9 cellular contexts compared by ENCODE assay signal in genomic region chr7:5836173-5836572, GRCh38. TPM values are rescaled to one million over a fixed set of nuclear protein-coding genes. Genes with fewer than 3 reads are reported as not detected.
DNase-seq lines count a peak whose midpoint lies in the region; ATAC-seq and TF ChIP-seq lines count a peak whose summit lies in the region.
"Not testable (repeated sequence)": the region's sequence is repeated elsewhere in the genome, so short reads cannot be mapped to it uniquely, and the experiment has no call there.
"Had no signal": no experiment of that assay in that cellular context is flagged by ENCODE, and none has a peak within 500 bp of the region (broad histone marks: within the 10 kb centered on the region; RNA-seq: fewer than 3 reads in every experiment).

No MANE protein-coding gene starts in this region.

- peak in 4 of 7 experiments; percentile 47 to 71 (median 58) for DNase-seq in CD8-positive, alpha-beta T cell
- DNase-seq in T-helper 9 cell: peak; percentile 23
- peak; percentile 32 for DNase-seq in activated CD8-positive, alpha-beta T cell treated with anti-CD3 and anti-CD28 coated beads, Interleukin-2, amount 10 ng/mL, durations not matched to agents 7 days and 5 days
- DNase-seq in activated effector memory CD4-positive, alpha-beta T cell treated with anti-CD3 and anti-CD28 coated beads, Interleukin-2, amount 50 U/mL, for 16 hours: peak; percentile 68
- not testable (repeated sequence) for DNase-seq in activated naive CD8-positive, alpha-beta T cell treated with anti-CD3 and anti-CD28 coated beads for 36 hours; effector memory CD8-positive, alpha-beta T cell
- peak; percentile 30 to 65 (median 53) for DNase-seq in stimulated activated naive CD4-positive, alpha-beta T cell (lab: John Stamatoyannopoulos, UW)

- H3K9me3 ChIP-seq in CD8-positive, alpha-beta T cell (ENCODE audit: low read length): not testable (repeated sequence)

- POLR2A ChIA-PET in CD8-positive, alpha-beta T cell (lab: Charles Lee): interaction anchor here (0.6 to 3.9 kb wide), 3 partner anchors 13 to 184 kb away, joined by 5 to 31 read pairs (median 9); no protein-coding TSS in a partner anchor
- POLR2A ChIA-PET in activated CD8-positive, alpha-beta T cell treated with anti-CD3 and anti-CD28 coated beads, Interleukin-2, amount 10 ng/mL, durations not matched to agents 7 days and 5 days (lab: Charles Lee): not testable (repeated sequence)

- H3K27ac Mint-ChIP-seq in CD8-positive, alpha-beta T cell: peak overlapping the region; percentile 97
- not testable (repeated sequence) for H3K27ac Mint-ChIP-seq in activated CD8-positive, alpha-beta T cell treated with anti-CD3 and anti-CD28 coated beads, Interleukin-2, amount 10 ng/mL, durations not matched to agents 7 days and 5 days
- peak overlapping the region; percentile 50 for H3K27ac Mint-ChIP-seq in activated naive CD8-positive, alpha-beta T cell treated with anti-CD3 and anti-CD28 coated beads for 36 hours
- H3K27ac Mint-ChIP-seq in effector memory CD8-positive, alpha-beta T cell: peak overlapping the region; percentile 17 to 58

- not testable (repeated sequence) for H3K9me3 Mint-ChIP-seq in CD8-positive, alpha-beta T cell; activated CD8-positive, alpha-beta T cell treated with anti-CD3 and anti-CD28 coated beads, Interleukin-2, amount 10 ng/mL, durations not matched to agents 7 days and 5 days (ENCODE audit: insufficient read depth); activated naive CD8-positive, alpha-beta T cell treated with anti-CD3 and anti-CD28 coated beads for 36 hours; effector memory CD8-positive, alpha-beta T cell

- H3K36me3 Mint-ChIP-seq in CD8-positive, alpha-beta T cell: peaks cover 29% of the 10 kb centered on the region
- not testable (repeated sequence) for H3K36me3 Mint-ChIP-seq in activated CD8-positive, alpha-beta T cell treated with anti-CD3 and anti-CD28 coated beads, Interleukin-2, amount 10 ng/mL, durations not matched to agents 7 days and 5 days (ENCODE audit: low read depth); activated naive CD8-positive, alpha-beta T cell treated with anti-CD3 and anti-CD28 coated beads for 36 hours; effector memory CD8-positive, alpha-beta T cell (ENCODE audit: insufficient read depth)

- peaks cover 40% of the 10 kb centered on the region for H3K4me1 ChIP-seq in CD8-positive, alpha-beta T cell (ENCODE audit: insufficient read depth, low read length)

- not testable (repeated sequence) for H3K36me3 ChIP-seq in CD8-positive, alpha-beta T cell (ENCODE audit: insufficient read depth, low read length)

- H3K4me3 Mint-ChIP-seq in CD8-positive, alpha-beta T cell: peak overlapping the region; percentile 45
- H3K4me3 Mint-ChIP-seq in activated CD8-positive, alpha-beta T cell treated with anti-CD3 and anti-CD28 coated beads, Interleukin-2, amount 10 ng/mL, durations not matched to agents 7 days and 5 days; effector memory CD8-positive, alpha-beta T cell: not testable (repeated sequence)
- peak overlapping the region; percentile 52 for H3K4me3 Mint-ChIP-seq in activated naive CD8-positive, alpha-beta T cell treated with anti-CD3 and anti-CD28 coated beads for 36 hours

- peak; percentile 59 for ATAC-seq in CD8-positive, alpha-beta T cell
- peak; percentile 42 for ATAC-seq in activated CD8-positive, alpha-beta T cell treated with anti-CD3 and anti-CD28 coated beads, Interleukin-2, amount 10 ng/mL, durations not matched to agents 7 days and 5 days
- peak; percentile 39 for ATAC-seq in effector memory CD8-positive, alpha-beta T cell (replicated peaks)

- H3K27ac ChIP-seq in CD8-positive, alpha-beta T cell (ENCODE audit: low read depth, low read length): peak overlapping the region; percentile 30

- not testable (repeated sequence) for TF ChIP-seq CTCF in CD8-positive, alpha-beta T cell (IDR thresholded peaks at IDR 0.05)

- H3K27me3 ChIP-seq in CD8-positive, alpha-beta T cell (ENCODE audit: insufficient read depth, low read length): not testable (repeated sequence)

- CTCF ChIA-PET in CD8-positive, alpha-beta T cell (lab: Charles Lee): interaction anchor here (1.0 to 1.9 kb wide), 2 partner anchors 8 to 14 kb away, joined by 3 to 5 read pairs; no protein-coding TSS in a partner anchor
- CTCF ChIA-PET in activated CD8-positive, alpha-beta T cell treated with anti-CD3 and anti-CD28 coated beads, Interleukin-2, amount 10 ng/mL, durations not matched to agents 7 days and 5 days (lab: Charles Lee): interaction anchor here (1.5 to 2.6 kb wide), 2 partner anchors 8 to 20 kb away, joined by 3 to 7 read pairs; no protein-coding TSS in a partner anchor

- intact Hi-C loops in CD8-positive, alpha-beta T cell (cut with DNase I, micrococcal nuclease): not testable (repeated sequence)

- H3K4me1 Mint-ChIP-seq in CD8-positive, alpha-beta T cell (ENCODE audit: low read depth): peaks cover 50% of the 10 kb centered on the region
- H3K4me1 Mint-ChIP-seq in activated CD8-positive, alpha-beta T cell treated with anti-CD3 and anti-CD28 coated beads, Interleukin-2, amount 10 ng/mL, durations not matched to agents 7 days and 5 days (ENCODE audit: low read depth): peaks cover 30% of the 10 kb centered on the region
- peaks cover 27% of the 10 kb centered on the region for H3K4me1 Mint-ChIP-seq in activated naive CD8-positive, alpha-beta T cell treated with anti-CD3 and anti-CD28 coated beads for 36 hours
- not testable (repeated sequence) for H3K4me1 Mint-ChIP-seq in effector memory CD8-positive, alpha-beta T cell (ENCODE audit: low read depth in 2 of 2)

- H3K4me3 ChIP-seq in CD8-positive, alpha-beta T cell (ENCODE audit: low read depth, low read length): not testable (repeated sequence)

- not testable (repeated sequence) for H3K27me3 Mint-ChIP-seq in CD8-positive, alpha-beta T cell (ENCODE audit: low read depth); activated CD8-positive, alpha-beta T cell treated with anti-CD3 and anti-CD28 coated beads, Interleukin-2, amount 10 ng/mL, durations not matched to agents 7 days and 5 days (ENCODE audit: low read depth); activated naive CD8-positive, alpha-beta T cell treated with anti-CD3 and anti-CD28 coated beads for 36 hours; effector memory CD8-positive, alpha-beta T cell

RNA-seq across cellular contexts. Expression of gene OCM, which starts 44.4 kb away (rescaled TPM):
- total RNA-seq in CD8-positive, alpha-beta T cell: 1 to 10 TPM; 1.5 to 1.8 TPM
- not detected for total RNA-seq in activated CD8-positive, alpha-beta T cell treated with anti-CD3 and anti-CD28 coated beads, Interleukin-2, amount 10 ng/mL, durations not matched to agents 7 days and 5 days
- total RNA-seq in activated naive CD8-positive, alpha-beta T cell treated with anti-CD3 and anti-CD28 coated beads for 36 hours: not detected
- total RNA-seq: Calu3, PC-3 had no signal

RNA-seq across cellular contexts. Expression of gene RNF216, which starts 54.7 kb away (rescaled TPM):
- total RNA-seq in CD8-positive, alpha-beta T cell: 10 to 100 TPM; 93.9 to 98.4 TPM
- total RNA-seq in activated CD8-positive, alpha-beta T cell treated with anti-CD3 and anti-CD28 coated beads, Interleukin-2, amount 10 ng/mL, durations not matched to agents 7 days and 5 days: 10 to 100 TPM; 31.3 to 33.4 TPM
- 10 to 100 TPM; 45.5 to 48.1 TPM for total RNA-seq in activated naive CD8-positive, alpha-beta T cell treated with anti-CD3 and anti-CD28 coated beads for 36 hours
